10 cellular contexts compared by ENCODE assay signal in the genomic region with DNA sequence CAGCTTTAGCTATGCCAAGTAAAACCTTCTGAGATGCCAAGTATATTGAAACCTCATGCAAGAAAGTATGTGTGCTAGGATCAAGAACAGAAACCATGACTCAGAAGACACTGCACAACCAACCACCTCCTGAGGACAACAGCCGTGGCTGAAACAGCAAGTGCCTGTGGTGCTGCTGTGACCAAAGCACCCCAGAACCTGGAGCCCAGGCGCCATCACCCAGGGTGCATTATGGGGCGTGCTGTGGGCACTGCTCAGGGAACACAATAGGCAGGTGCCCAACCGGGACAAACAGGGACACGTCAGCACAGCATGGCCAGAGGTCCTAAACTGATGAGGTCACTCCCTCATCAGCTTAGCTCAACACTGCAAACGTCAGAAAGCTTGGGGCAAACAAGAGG.
DNase-seq lines count a peak whose midpoint lies in the region; ATAC-seq and TF ChIP-seq lines count a peak whose summit lies in the region.
"Had no signal": no experiment of that assay in that cellular context is flagged by ENCODE, and none has a peak within 500 bp of the region (broad histone marks: within the 10 kb centered on the region; RNA-seq: fewer than 3 reads in every experiment).

No MANE protein-coding gene starts in this region.

- H3K27me3 Mint-ChIP-seq in activated T-cell treated with anti-CD3 and anti-CD28 coated beads, Interleukin-2, amount 50 U/mL, for 24 hours = no peaks in the 10 kb centered on the region

- H2AFZ ChIP-seq in OCI-LY7 (ENCODE audit: low read length) = no peak overlapping the region

- no peaks in the 10 kb centered on the region; the same call in 1 of the 2 replicates for H3K36me3 ChIP-seq in OCI-LY7 (ENCODE audit: insufficient read depth, low read length)

- CTCF ChIA-PET in OCI-LY7 (lab: Charles Lee; ENCODE audit: unreplicated experiment) = no interaction called here

- H3K4me2 ChIP-seq in OCI-LY7 (ENCODE audit: low read length) = no peak overlapping the region

- no peaks in the 10 kb centered on the region for H3K9me2 ChIP-seq in OCI-LY7 (ENCODE audit: insufficient read depth, low read length)

- POLR2A ChIA-PET in OCI-LY7 (lab: Charles Lee) = no interaction called here

- peak overlapping the region; percentile 87 for H3K27ac Mint-ChIP-seq in activated T-cell treated with anti-CD3 and anti-CD28 coated beads, Interleukin-2, amount 50 U/mL, for 24 hours

- H3K9me3 Mint-ChIP-seq in activated T-cell treated with anti-CD3 and anti-CD28 coated beads, Interleukin-2, amount 50 U/mL, for 24 hours = no peaks in the 10 kb centered on the region

- no peak for TF ChIP-seq CTCF in OCI-LY7 (conservative IDR thresholded peaks at IDR 0.05; ENCODE audit: low read length)

- H4K20me1 ChIP-seq in OCI-LY7 (ENCODE audit: insufficient read depth, low read length) = no peaks in the 10 kb centered on the region

- H3K36me3 Mint-ChIP-seq in activated T-cell treated with anti-CD3 and anti-CD28 coated beads, Interleukin-2, amount 50 U/mL, for 24 hours (ENCODE audit: low read depth) = peaks cover 69% of the 10 kb centered on the region

- no peaks in the 10 kb centered on the region for H3K79me2 ChIP-seq in OCI-LY7 (ENCODE audit: insufficient read depth, low read depth, low read length)

- no TSS peak for BruUV-seq in OCI-LY7 (replicated peaks; lab: Mats Ljungman, UMichigan)

- no peak overlapping the region for H3K4me3 Mint-ChIP-seq in activated T-cell treated with anti-CD3 and anti-CD28 coated beads, Interleukin-2, amount 50 U/mL, for 24 hours

- DNase-seq in NCI-H146 (lab: John Stamatoyannopoulos, UW) = peak; percentile 43
- DNase-seq in NCI-H146 treated with DMSO at 0.1 percent for 48 hours (lab: John Stamatoyannopoulos, UW; ENCODE audit: unreplicated experiment) = no peak
- DNase-seq in activated T-cell treated with anti-CD3 and anti-CD28 coated beads, Interleukin-2, amount 50 U/mL, for 24 hours = peak; percentile 64
- DNase-seq in stimulated activated CD4-positive, alpha-beta T cell treated with anti-CD3 and anti-CD28 coated beads, Interleukin-12 subunit alpha, Interleukin-12 subunit beta, amount 100 ng/mL, for 24 hours (ENCODE audit: low read depth in 2 of 2) = peak; percentile 19 to 53
- no peak for DNase-seq in OCI-LY7 (ENCODE audit: low spot score)
- DNase-seq in head of caudate nucleus = no peak
- no peak for DNase-seq in NCI-H1105 treated with DMSO at 0.1 percent for 48 hours (lab: John Stamatoyannopoulos, UW)

- H3K4me3 ChIP-seq in OCI-LY7 (ENCODE audit: low read depth, low read length, poor library complexity, severe bottlenecking) = no peak overlapping the region
- H3K4me3 ChIP-seq: SK-N-MC had no signal

- ATAC-seq in HG02973 (IDR thresholded peaks at IDR 0.05; ENCODE audit: unreplicated experiment) = peak; percentile 99

- no peaks in the 10 kb centered on the region for H3K4me1 ChIP-seq in OCI-LY7 (ENCODE audit: insufficient read depth, low read length, poor library complexity, severe bottlenecking)

- intact Hi-C loops in OCI-LY7 (cut with micrococcal nuclease; ENCODE audit: unreplicated experiment) = no loop called here
- intact Hi-C loops in head of caudate nucleus (cut with DNase I) = no loop called here

- no peaks in the 10 kb centered on the region for H3K9me3 ChIP-seq in OCI-LY7 (ENCODE audit: low read length)

- H3K27ac ChIP-seq in OCI-LY7 (ENCODE audit: low read depth, low read length, poor library complexity, severe bottlenecking) = no peak overlapping the region
- H3K27ac ChIP-seq: 22Rv1, SK-N-MC had no signal

- H3K4me1 Mint-ChIP-seq in activated T-cell treated with anti-CD3 and anti-CD28 coated beads, Interleukin-2, amount 50 U/mL, for 24 hours (ENCODE audit: low read depth) = peaks cover 18% of the 10 kb centered on the region

Comparison
In these comparisons a context has a peak if more than half of its experiments do, and no peak if none do; other contexts are left out.
1. DNase-seq: peak in NCI-H146 (single experiment), activated T-cell treated with anti-CD3 and anti-CD28 coated beads, Interleukin-2, amount 50 U/mL, for 24 hours (single experiment) and stimulated activated CD4-positive, alpha-beta T cell treated with anti-CD3 and anti-CD28 coated beads, Interleukin-12 subunit alpha, Interleukin-12 subunit beta, amount 100 ng/mL, for 24 hours (2 of 2); none in NCI-H146 treated with DMSO at 0.1 percent for 48 hours (single experiment), OCI-LY7 (single experiment), head of caudate nucleus (0 of 42) and NCI-H1105 treated with DMSO at 0.1 percent for 48 hours (single experiment).